1 cellular context compared by ENCODE assay signal in genomic region chr17:82323514-82324234, GRCh38.
TF ChIP-seq lines count a peak whose summit lies in the region.

No MANE protein-coding gene starts in this region.

TF ChIP-seq in HEK293, 187 proteins besides CTCF, POLR2A, EP300 and RAD21 (continued from another document):
- TF ChIP-seq ZFHX2 (tag by site-specific recombination; conservative IDR thresholded peaks at IDR 0.05) (peak; percentile 91), EGR2 (tag by site-specific recombination; IDR thresholded peaks at IDR 0.05; ENCODE audit: low read depth) (peak; percentile 90), ZNF280C (tag by site-specific recombination; IDR thresholded peaks at IDR 0.05) (no peak), KLF1 (tag by site-specific recombination; IDR thresholded peaks at IDR 0.05) (peak; percentile 32; the same call in 1 of the 2 replicates), ZBTB7A (tag by site-specific recombination; IDR thresholded peaks at IDR 0.05; ENCODE audit: low read depth) (0 out of 2 replicates have a peak, but pooled peaks have one; percentile 28), KLF8 (tag by site-specific recombination; IDR thresholded peaks at IDR 0.05) (peak; percentile 23; the same call in 1 of the 2 replicates), ZNF423 (tag by site-specific recombination; IDR thresholded peaks at IDR 0.05) (peak; percentile 29; the same call in 1 of the 2 replicates), ZNF677 (tag by site-specific recombination; IDR thresholded peaks at IDR 0.05) (no peak)
- TF ChIP-seq, protein P1, sequence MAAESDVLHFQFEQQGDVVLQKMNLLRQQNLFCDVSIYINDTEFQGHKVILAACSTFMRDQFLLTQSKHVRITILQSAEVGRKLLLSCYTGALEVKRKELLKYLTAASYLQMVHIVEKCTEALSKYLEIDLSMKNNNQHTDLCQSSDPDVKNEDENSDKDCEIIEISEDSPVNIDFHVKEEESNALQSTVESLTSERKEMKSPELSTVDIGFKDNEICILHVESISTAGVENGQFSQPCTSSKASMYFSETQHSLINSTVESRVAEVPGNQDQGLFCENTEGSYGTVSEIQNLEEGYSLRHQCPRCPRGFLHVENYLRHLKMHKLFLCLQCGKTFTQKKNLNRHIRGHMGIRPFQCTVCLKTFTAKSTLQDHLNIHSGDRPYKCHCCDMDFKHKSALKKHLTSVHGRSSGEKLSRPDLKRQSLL (tag by site-specific recombination; IDR thresholded peaks at IDR 0.05) = no peak
TF ChIP-seq in HEK293: peak in this region for 8.
